ENCODE assay signal across 9 cellular contexts in the genomic region with DNA sequence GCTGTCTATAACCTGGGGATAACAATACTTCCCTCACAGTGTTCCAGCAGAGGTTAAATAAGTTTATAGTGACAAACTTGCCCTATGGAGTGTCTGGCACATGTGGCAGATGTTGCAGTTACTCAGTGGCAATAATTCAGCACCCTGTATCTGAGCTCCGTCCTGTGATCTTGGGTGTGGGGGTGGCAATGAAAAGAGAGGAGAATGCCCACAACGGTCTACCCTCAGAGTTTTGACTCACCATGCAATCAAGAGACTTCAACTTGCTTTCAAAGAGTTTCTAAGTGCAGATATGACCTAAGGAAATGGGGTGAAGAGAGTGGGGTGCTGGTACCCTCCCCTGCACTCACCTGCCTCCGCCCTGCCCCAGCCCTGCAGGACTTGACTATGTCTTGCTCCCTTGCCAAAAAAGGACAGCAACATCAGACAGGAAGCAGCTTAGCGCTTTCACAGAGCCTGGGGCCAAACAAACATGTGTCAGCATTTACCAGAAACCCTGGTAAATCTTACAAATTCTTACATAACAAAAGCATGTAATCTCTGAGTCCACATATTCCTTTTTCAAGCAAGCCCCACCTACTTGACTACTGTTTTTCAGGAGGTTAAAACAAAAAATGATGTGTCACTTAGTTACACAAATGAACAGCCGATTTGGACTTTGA.
DNase-seq lines count a peak whose midpoint lies in the region; TF ChIP-seq lines count a peak whose summit lies in the region.
"Had no signal": no experiment of that assay in that cellular context is flagged by ENCODE, and none has a peak within 500 bp of the region (broad histone marks: within the 10 kb centered on the region; RNA-seq: fewer than 3 reads in every experiment).

No MANE protein-coding gene starts in this region.

- H3K4me3 Mint-ChIP-seq in activated naive CD8-positive, alpha-beta T cell treated with anti-CD3 and anti-CD28 coated beads for 36 hours, result no peak overlapping the region

- H3K36me3 ChIP-seq in prostate gland, result no peaks in the 10 kb centered on the region
- H3K36me3 ChIP-seq: colonic mucosa had no signal

- no peak overlapping the region for H3K27ac Mint-ChIP-seq in activated naive CD8-positive, alpha-beta T cell treated with anti-CD3 and anti-CD28 coated beads for 36 hours

- H3K9me3 Mint-ChIP-seq in activated naive CD8-positive, alpha-beta T cell treated with anti-CD3 and anti-CD28 coated beads for 36 hours, result no peaks in the 10 kb centered on the region

- H3K4me1 ChIP-seq in prostate gland (replicated peaks), result no peaks in the 10 kb centered on the region
- H3K4me1 ChIP-seq: colonic mucosa had no signal

- TF ChIP-seq POLR2A in prostate gland (IDR thresholded peaks at IDR 0.05), result no peak

- no peaks in the 10 kb centered on the region for H3K4me1 Mint-ChIP-seq in activated naive CD8-positive, alpha-beta T cell treated with anti-CD3 and anti-CD28 coated beads for 36 hours

- no peaks in the 10 kb centered on the region for H3K36me3 Mint-ChIP-seq in activated naive CD8-positive, alpha-beta T cell treated with anti-CD3 and anti-CD28 coated beads for 36 hours

- H3K27ac ChIP-seq in prostate gland, result peak overlapping the region; percentile 30 to 60
- H3K27ac ChIP-seq: colonic mucosa had no signal

- peaks cover 9% of the 10 kb centered on the region for H3K27me3 Mint-ChIP-seq in activated naive CD8-positive, alpha-beta T cell treated with anti-CD3 and anti-CD28 coated beads for 36 hours

- TF ChIP-seq CTCF in prostate gland (IDR thresholded peaks at IDR 0.05), result no peak

- H3K4me3 ChIP-seq in prostate gland, result no peak overlapping the region
- H3K4me3 ChIP-seq: colonic mucosa had no signal

- DNase-seq in GM04504 (ENCODE audit: low read depth) (peak; percentile 91), RPMI7951 (ENCODE audit: low read depth) (peak; percentile 94), fibroblast of the conjunctiva (ENCODE audit: low read depth) (peak; percentile 75), prostate gland (ENCODE audit: low spot score) (peak; percentile 74), NCI-H1417 treated with DMSO at 0.1 percent for 48 hours (lab: John Stamatoyannopoulos, UW) (no peak), posterior cingulate gyrus (no peak), DMS 273 (lab: John Stamatoyannopoulos, UW; ENCODE audit: unreplicated experiment) (no peak)
- DNase-seq in activated naive CD8-positive, alpha-beta T cell treated with anti-CD3 and anti-CD28 coated beads for 36 hours, result no peak
- DNase-seq: colonic mucosa had no signal

- no peaks in the 10 kb centered on the region for H3K9me3 ChIP-seq in prostate gland
- H3K9me3 ChIP-seq: colonic mucosa had no signal

- WGBS in prostate gland, result 29% methylated on average over 5 of the region's 5 CpGs

- no peaks in the 10 kb centered on the region for H3K27me3 ChIP-seq in prostate gland (replicated peaks; ENCODE audit: insufficient read depth)
- H3K27me3 ChIP-seq: colonic mucosa had no signal

- intact Hi-C loops in prostate gland (cut with DNase I) (no loop called here), posterior cingulate gyrus (cut with DNase I) (no loop called here)

Comparison
In these comparisons a context has a peak if more than half of its experiments do, and no peak if none do; other contexts are left out.
1. DNase-seq: peak in GM04504 (single experiment), RPMI7951 (single experiment), fibroblast of the conjunctiva (single experiment) and prostate gland (single experiment); none in NCI-H1417 treated with DMSO at 0.1 percent for 48 hours (single experiment), posterior cingulate gyrus (0 of 10), DMS 273 (single experiment) and activated naive CD8-positive, alpha-beta T cell treated with anti-CD3 and anti-CD28 coated beads for 36 hours (single experiment).